In the genomic region with DNA sequence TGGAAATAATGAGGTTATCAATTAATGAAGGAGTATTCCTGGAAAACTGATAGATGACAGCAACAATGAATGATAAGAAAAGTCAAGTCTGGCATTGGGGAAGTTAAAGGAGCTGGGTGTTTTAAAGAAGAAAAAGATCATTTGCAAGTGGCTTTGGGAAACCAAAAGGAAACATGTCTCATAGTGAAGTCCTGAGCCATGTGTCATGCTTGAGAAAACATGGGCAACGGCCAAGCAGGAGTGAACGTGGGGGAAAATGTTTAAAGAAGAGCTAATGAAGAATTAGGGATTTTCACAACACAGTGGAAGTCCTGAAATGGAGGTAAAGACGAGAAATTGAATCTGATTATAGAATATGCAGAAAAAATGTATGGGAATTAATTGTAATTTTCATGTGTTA, we compare ENCODE assay signal across 27 cellular contexts.
DNase-seq lines count a peak whose midpoint lies in the region; ATAC-seq, FAIRE-seq and TF ChIP-seq lines count a peak whose summit lies in the region.
"Had no signal": no experiment of that assay in that cellular context is flagged by ENCODE, and none has a peak within 500 bp of the region (broad histone marks: within the 10 kb centered on the region; RNA-seq: fewer than 3 reads in every experiment).

No MANE protein-coding gene starts in this region.

- H3K27me3 ChIP-seq in fibroblast of lung (ENCODE audit: control insufficient read depth, insufficient read depth, low read length) (no peaks in the 10 kb centered on the region), osteoblast (ENCODE audit: insufficient read depth, low read length) (no peaks in the 10 kb centered on the region), uterus (no peaks in the 10 kb centered on the region)
- H3K27me3 ChIP-seq: esophagus muscularis mucosa, ovary, sigmoid colon, thyroid gland had no signal

- no peak overlapping the region for H3K27ac ChIP-seq in fibroblast of lung (ENCODE audit: insufficient read depth, low read length)
- peak overlapping the region; percentile 43 for H3K27ac ChIP-seq in osteoblast (ENCODE audit: low read depth, low read length)
- H3K27ac ChIP-seq in uterus = no peak overlapping the region
- H3K27ac ChIP-seq: esophagus muscularis mucosa, ovary, sigmoid colon, thyroid gland had no signal

- no peak for FAIRE-seq in GM12891 (lab: Jason Lieb, UNC)
- FAIRE-seq: GM12892, H1, HTR-8/SVneo had no signal

- H3K4me3 ChIP-seq in fibroblast of lung (replicated peaks in 1 of 4; ENCODE audit: control extremely low read depth in 1 of 4, insufficient read depth in 1 of 4, low read depth in 3 of 4, low read length in 4 of 4) (no peak overlapping the region), osteoblast (ENCODE audit: insufficient read depth, low read length) (no peak overlapping the region), uterus (no peak overlapping the region)
- H3K4me3 ChIP-seq: esophagus muscularis mucosa, ovary, sigmoid colon, thyroid gland had no signal

- H4K20me1 ChIP-seq in fibroblast of lung (ENCODE audit: control insufficient read depth, extremely low read depth, insufficient read depth, low read length) (no peaks in the 10 kb centered on the region), osteoblast (ENCODE audit: insufficient read depth, low read length) (no peaks in the 10 kb centered on the region)

- peaks cover 11% of the 10 kb centered on the region for H3K9me3 Mint-ChIP-seq in chondrocyte (ENCODE audit: low read depth)

- ATAC-seq in GM21381 (IDR thresholded peaks at IDR 0.05; ENCODE audit: unreplicated experiment) = no peak
- ATAC-seq: naive thymus-derived CD4-positive, alpha-beta T cell had no signal

- H3K27me3 Mint-ChIP-seq in chondrocyte (ENCODE audit: low read depth) = no peaks in the 10 kb centered on the region

- TF ChIP-seq POLR2A in GM12891 (IDR thresholded peaks at IDR 0.05; ENCODE audit: low read depth, low read length) = no peak
- TF ChIP-seq POLR2A in uterus (IDR thresholded peaks at IDR 0.05) = no peak

- no peak overlapping the region for H3K27ac Mint-ChIP-seq in chondrocyte (ENCODE audit: unreplicated experiment)
- H3K27ac Mint-ChIP-seq: activated CD4-positive, alpha-beta memory T cell treated with anti-CD3 and anti-CD28 coated beads for 36 hours; CD4-positive, alpha-beta memory T cell; naive thymus-derived CD4-positive, alpha-beta T cell had no signal

- no peaks in the 10 kb centered on the region for H3K36me3 Mint-ChIP-seq in chondrocyte (ENCODE audit: low read depth)
- H3K36me3 Mint-ChIP-seq: activated CD4-positive, alpha-beta memory T cell treated with anti-CD3 and anti-CD28 coated beads for 36 hours; CD4-positive, alpha-beta memory T cell; naive thymus-derived CD4-positive, alpha-beta T cell had no signal

- H3K9ac ChIP-seq in fibroblast of lung (ENCODE audit: insufficient read depth, low read length) = no peak overlapping the region

- H3K4me2 ChIP-seq in fibroblast of lung (ENCODE audit: extremely low read depth, insufficient read depth, low read length) (no peak overlapping the region), osteoblast (ENCODE audit: insufficient read depth, low read length) (peak overlapping the region; percentile 41)

- H3K36me3 ChIP-seq in fibroblast of lung (ENCODE audit: control insufficient read depth, insufficient read depth, low read length) (no peaks in the 10 kb centered on the region), osteoblast (ENCODE audit: insufficient read depth, low read length) (no peaks in the 10 kb centered on the region), uterus (no peaks in the 10 kb centered on the region)
- H3K36me3 ChIP-seq: esophagus muscularis mucosa, ovary, sigmoid colon, thyroid gland had no signal

- peaks cover 2% of the 10 kb centered on the region for H3K4me1 Mint-ChIP-seq in chondrocyte (ENCODE audit: low read depth)
- H3K4me1 Mint-ChIP-seq: CD4-positive, alpha-beta memory T cell; naive thymus-derived CD4-positive, alpha-beta T cell had no signal

- DNase-seq in Daoy (ENCODE audit: low read depth) (peak; percentile 46), RKO (ENCODE audit: low spot score) (peak; percentile 9), fibroblast of lung (ENCODE audit: low read depth in 2 of 2) (peak; percentile 68 to 87), osteoblast (ENCODE audit: insufficient read length, low spot score, missing footprints) (peak; percentile 29), GM12891 (ENCODE audit: insufficient read length, low spot score) (no peak), chondrocyte (ENCODE audit: low spot score) (no peak), uterus (no peak)
- DNase-seq: activated CD4-positive, alpha-beta memory T cell treated with anti-CD3 and anti-CD28 coated beads for 36 hours; activated naive CD4-positive, alpha-beta T cell treated with Interleukin-2 at 50 U/mL for 16 hours; amygdala; CD4-positive, alpha-beta memory T cell; DMS153; effector memory CD4-positive, alpha-beta T cell; head of caudate nucleus; Kasumi-1; naive thymus-derived CD4-positive, alpha-beta T cell; NCI-H526; ovary; sigmoid colon; stimulated activated CD4-positive, alpha-beta T cell treated with anti-CD3 and anti-CD28 coated beads, Interleukin-2, amount 100 ng/mL, for 48 hours; stimulated activated naive CD4-positive, alpha-beta T cell treated with Interleukin-2 at 50 U/mL for 16 hours; thyroid gland had no signal

- peaks cover 5% of the 10 kb centered on the region for H3K4me1 ChIP-seq in fibroblast of lung (ENCODE audit: control insufficient read depth, extremely low read depth, insufficient read depth, low read length)
- H3K4me1 ChIP-seq in osteoblast (ENCODE audit: insufficient read depth, low read length) = peaks cover 25% of the 10 kb centered on the region
- H3K4me1 ChIP-seq in uterus = no peaks in the 10 kb centered on the region
- H3K4me1 ChIP-seq: thyroid gland had no signal

- no peak overlapping the region for H2AFZ ChIP-seq in fibroblast of lung (ENCODE audit: low read length)
- no peak overlapping the region for H2AFZ ChIP-seq in osteoblast (ENCODE audit: low read length)

- intact Hi-C loops in uterus (cut with DNase I; ENCODE audit: low total_unique reads) = no loop called here

- H3K4me3 Mint-ChIP-seq in chondrocyte (ENCODE audit: unreplicated experiment) = no peak overlapping the region
- H3K4me3 Mint-ChIP-seq: activated CD4-positive, alpha-beta memory T cell treated with anti-CD3 and anti-CD28 coated beads for 36 hours; CD4-positive, alpha-beta memory T cell; naive thymus-derived CD4-positive, alpha-beta T cell had no signal

- TF ChIP-seq CTCF in fibroblast of lung (conservative IDR thresholded peaks at IDR 0.05 in 1 of 2, IDR thresholded peaks at IDR 0.05 in 1 of 2; ENCODE audit: low read depth in 1 of 2, low read length in 2 of 2) (no peak), osteoblast (IDR thresholded peaks at IDR 0.05; ENCODE audit: extremely low read depth, low read depth, low read length) (no peak), chondrocyte (IDR thresholded peaks at IDR 0.05) (no peak), uterus (IDR thresholded peaks at IDR 0.05) (no peak)

- H3K79me2 ChIP-seq in fibroblast of lung (ENCODE audit: control insufficient read depth, insufficient read depth, low read length) (no peaks in the 10 kb centered on the region), osteoblast (ENCODE audit: insufficient read depth, low read length) (no peaks in the 10 kb centered on the region)

- H3K9me3 ChIP-seq in fibroblast of lung (ENCODE audit: control insufficient read depth, insufficient read depth, low read depth, low read length) (no peaks in the 10 kb centered on the region), osteoblast (ENCODE audit: low read depth, low read length) (no peaks in the 10 kb centered on the region), uterus (no peaks in the 10 kb centered on the region)
- H3K9me3 ChIP-seq: esophagus muscularis mucosa, ovary, sigmoid colon, thyroid gland had no signal

TF ChIP-seq in GM12891, 5 proteins besides CTCF, POLR2A, EP300 and RAD21:
- TF ChIP-seq POU2F2 (IDR thresholded peaks at IDR 0.05; ENCODE audit: low read depth, low read length) = no peak
- TF ChIP-seq POLR2AphosphoS5 (IDR thresholded peaks at IDR 0.05; ENCODE audit: low read depth, low read length) = no peak
- TF ChIP-seq PAX5 (IDR thresholded peaks at IDR 0.05; ENCODE audit: insufficient read depth, low read length, severe bottlenecking) = no peak
- no peak for TF ChIP-seq SPI1 (IDR thresholded peaks at IDR 0.05; ENCODE audit: low read depth, low read length)
- TF ChIP-seq TAF1 (IDR thresholded peaks at IDR 0.05; ENCODE audit: low read depth, low read length) = no peak

Comparison
In these comparisons a context has a peak if more than half of its experiments do, and no peak if none do; other contexts are left out.
1. DNase-seq: peak in Daoy (single experiment), RKO (single experiment), fibroblast of lung (2 of 2) and osteoblast (single experiment); none in GM12891 (single experiment), chondrocyte (single experiment) and uterus (0 of 2).